ENCODE assay signal across 35 cellular contexts in the genomic region with DNA sequence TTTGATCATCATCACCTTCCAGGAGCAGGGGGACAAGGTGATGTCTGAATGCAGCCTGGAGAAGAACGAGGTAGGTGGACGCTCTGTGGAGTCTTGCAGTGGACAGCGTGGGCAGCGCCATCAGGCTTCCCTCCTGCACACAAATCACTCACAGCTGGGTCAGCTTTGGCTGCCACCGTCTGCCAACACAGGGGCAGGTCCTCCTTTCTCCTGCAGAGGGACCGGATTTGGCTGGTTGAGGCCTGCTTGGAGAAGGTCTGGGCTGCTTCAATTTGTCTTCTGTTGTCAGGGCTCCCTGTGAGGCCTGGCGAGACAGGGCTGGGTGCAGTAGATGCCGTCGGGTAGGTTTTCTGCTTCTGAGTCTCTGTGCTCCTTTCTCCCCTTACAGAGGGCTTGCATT.
"Had no signal": no experiment of that assay in that cellular context is flagged by ENCODE, and none has a peak within 500 bp of the region (broad histone marks: within the 10 kb centered on the region; RNA-seq: fewer than 3 reads in every experiment).

No MANE protein-coding gene starts in this region.

- DNase-seq: activated CD4-positive, alpha-beta T cell treated with anti-CD3 and anti-CD28 coated beads for 36 hours; activated CD4-positive, alpha-beta T cell treated with anti-CD3 and anti-CD28 coated beads, Interleukin-2, amount 10 ng/mL, durations not matched to agents 7 days and 5 days; activated CD4-positive, alpha-beta T cell treated with anti-CD3 and anti-CD28 coated beads, Interleukin-2, amount 50 U/mL, for 48 hours; activated CD8-positive, alpha-beta memory T cell treated with anti-CD3 and anti-CD28 coated beads, Interleukin-2, amount 50 U/mL, for 4 hours; activated gamma-delta T cell treated with Interleukin-2 at 50 U/mL for 16 hours; activated naive CD4-positive, alpha-beta T cell treated with anti-CD3 and anti-CD28 coated beads, Interleukin-2, amount 10 ng/mL, durations not matched to agents 7 days and 5 days; activated naive CD8-positive, alpha-beta T cell treated with anti-CD3 and anti-CD28 coated beads for 36 hours; activated T-cell treated with anti-CD3 and anti-CD28 coated beads for 4 hours; activated T-cell treated with anti-CD3 and anti-CD28 coated beads, Interleukin-2, amount 50 U/mL, for 48 hours; amniotic stem cell; Kasumi-1; KG1; MG63; NCI-H1048; NCI-H1105 treated with DMSO at 0.1 percent for 48 hours; NCI-H1436; NCI-H1694; NCI-H1930; NCI-H2081 treated with DMSO at 0.1 percent for 48 hours; NCI-H226; NCI-H446 treated with DMSO at 0.1 percent for 48 hours; NCI-H524; NCI-H69; NCI-H82; PC-3; RPMI8226; SHP77 treated with DMSO at 0.1 percent for 48 hours; SK-N-SH had no signal

- H3K4me2 ChIP-seq: SK-N-SH had no signal

- H3K36me3 ChIP-seq: ascending aorta, cardiac muscle cell, MG63, Peyer's patch, SJSA1 had no signal

- H3K27ac ChIP-seq: ascending aorta, cardiac muscle cell, Peyer's patch, SJSA1 had no signal

- H3K9ac ChIP-seq: SK-N-SH had no signal

- H3K9me3 ChIP-seq: ascending aorta, MG63, Peyer's patch, SJSA1, SK-N-SH had no signal

- H3K4me3 ChIP-seq: ascending aorta, cardiac muscle cell, MG63, Peyer's patch, SJSA1 had no signal

- ATAC-seq: activated CD4-positive, alpha-beta T cell treated with anti-CD3 and anti-CD28 coated beads for 36 hours; activated CD4-positive, CD25-positive, alpha-beta regulatory T cell treated with anti-CD3 and anti-CD28 coated beads, Interleukin-2, amount 50 U/mL, for 24 hours; activated T-helper 17 cell treated with anti-CD3 and anti-CD28 coated beads, Interleukin-2, amount 50 U/mL, for 72 hours; PC-3; WTC11 had no signal

- H3K4me1 ChIP-seq: ascending aorta, Peyer's patch, SJSA1 had no signal

- H3K27me3 ChIP-seq: ascending aorta, cardiac muscle cell, MG63, Peyer's patch, SJSA1 had no signal
